16 cellular contexts compared by ENCODE assay signal in genomic region chr13:38462605-38463004, GRCh38.
"Had no signal": no experiment of that assay in that cellular context is flagged by ENCODE, and none has a peak within 500 bp of the region (broad histone marks: within the 10 kb centered on the region; RNA-seq: fewer than 3 reads in every experiment).

No MANE protein-coding gene starts in this region.

- H3K27me3 Mint-ChIP-seq: activated CD4-positive, alpha-beta T cell treated with anti-CD3 and anti-CD28 coated beads, Interleukin-2, amount 10 ng/mL, durations not matched to agents 7 days and 5 days; central memory CD8-positive, alpha-beta T cell; memory B cell; type B pancreatic cell had no signal

- H3K27ac Mint-ChIP-seq: activated CD4-positive, alpha-beta T cell treated with anti-CD3 and anti-CD28 coated beads, Interleukin-2, amount 10 ng/mL, durations not matched to agents 7 days and 5 days; endodermal cell; memory B cell; neural progenitor cell; type B pancreatic cell had no signal

- DNase-seq: activated CD4-positive, alpha-beta T cell treated with anti-CD3 and anti-CD28 coated beads, Interleukin-2, amount 10 ng/mL, durations not matched to agents 7 days and 5 days; activated CD4-positive, CD25-positive, alpha-beta regulatory T cell; activated CD8-positive, alpha-beta memory T cell treated with anti-CD3 and anti-CD28 coated beads, Interleukin-2, amount 50 U/mL, for 4 hours; activated effector memory CD4-positive, alpha-beta T cell treated with anti-CD3 and anti-CD28 coated beads, Interleukin-2, amount 50 U/mL, for 16 hours; activated naive CD4-positive, alpha-beta T cell treated with anti-CD3 and anti-CD28 coated beads, Interleukin-2, amount 50 U/mL, for 16 hours; activated T-cell treated with anti-CD3 and anti-CD28 coated beads, Interleukin-2, amount 50 U/mL, for 48 hours; colonic mucosa; endodermal cell; foreskin fibroblast; stimulated activated CD4-positive, alpha-beta T cell treated with anti-CD3 and anti-CD28 coated beads, Interleukin-12 subunit alpha, Interleukin-12 subunit beta, amount 100 ng/mL, for 4 hours; stimulated activated CD4-positive, alpha-beta T cell treated with anti-CD3 and anti-CD28 coated beads, Interleukin-1b, Interleukin-23, amount 100 ng/mL, for 48 hours; stomach had no signal

- H3K4me1 Mint-ChIP-seq: activated CD4-positive, alpha-beta T cell treated with anti-CD3 and anti-CD28 coated beads, Interleukin-2, amount 10 ng/mL, durations not matched to agents 7 days and 5 days; central memory CD8-positive, alpha-beta T cell; endodermal cell; memory B cell; neural progenitor cell had no signal

- H3K9me3 Mint-ChIP-seq: activated CD4-positive, alpha-beta T cell treated with anti-CD3 and anti-CD28 coated beads, Interleukin-2, amount 10 ng/mL, durations not matched to agents 7 days and 5 days; type B pancreatic cell had no signal

- H3K4me3 Mint-ChIP-seq: activated CD4-positive, alpha-beta T cell treated with anti-CD3 and anti-CD28 coated beads, Interleukin-2, amount 10 ng/mL, durations not matched to agents 7 days and 5 days; central memory CD8-positive, alpha-beta T cell; endodermal cell; memory B cell; neural progenitor cell; type B pancreatic cell had no signal
